In genomic region chr15:63833246-63833696, GRCh38 we compare ENCODE assay signal across 7 cellular contexts. TPM values are rescaled to one million over a fixed set of nuclear protein-coding genes. Genes with fewer than 3 reads are reported as not detected.
DNase-seq lines count a peak whose midpoint lies in the region; ATAC-seq and TF ChIP-seq lines count a peak whose summit lies in the region.

No MANE protein-coding gene starts in this region.

- no peaks in the 10 kb centered on the region for H3K9me3 Mint-ChIP-seq in activated naive CD4-positive, alpha-beta T cell treated with anti-CD3 and anti-CD28 coated beads, Interleukin-2, amount 50 U/mL, for 24 hours

- no peaks in the 10 kb centered on the region for H3F3A ChIP-seq in PC-3 (ENCODE audit: low read length, unreplicated experiment)

- H3K36me3 ChIP-seq in PC-3 (ENCODE audit: low read depth, low read length), result no peaks in the 10 kb centered on the region
- H3K36me3 ChIP-seq in psoas muscle (ENCODE audit: insufficient read depth in 1 of 2, low read depth in 1 of 2), result no peaks in the 10 kb centered on the region

- H3K27ac Mint-ChIP-seq in activated naive CD4-positive, alpha-beta T cell treated with anti-CD3 and anti-CD28 coated beads, Interleukin-2, amount 50 U/mL, for 24 hours, result peak overlapping the region; percentile 92

- H4K20me1 ChIP-seq in PC-3 (ENCODE audit: low read length), result peaks cover 9% of the 10 kb centered on the region; the same call in 1 of the 2 replicates

- peak overlapping the region; percentile 97 for H3K4me2 ChIP-seq in PC-3 (ENCODE audit: low read length)

- peaks cover 19% of the 10 kb centered on the region for H3K4me1 ChIP-seq in PC-3 (ENCODE audit: insufficient read depth, low read length)
- H3K4me1 ChIP-seq in psoas muscle, result peaks cover 29% of the 10 kb centered on the region

- peak; percentile 12 for ATAC-seq in GM18861 (IDR thresholded peaks at IDR 0.05; ENCODE audit: unreplicated experiment)
- peak; percentile 25 for ATAC-seq in HG02870 (IDR thresholded peaks at IDR 0.05; ENCODE audit: unreplicated experiment)
- ATAC-seq in PC-3, result peak; percentile 66
- peak; percentile 66 to 75 (median 68) for ATAC-seq in psoas muscle

- CTCF ChIA-PET in PC-3 (lab: Charles Lee), result no interaction called here

- H3K4me3 ChIP-seq in PC-3 (ENCODE audit: low read length) (peak overlapping the region; percentile 98), psoas muscle (peak overlapping the region; percentile 93)

- H3K4me1 Mint-ChIP-seq in activated naive CD4-positive, alpha-beta T cell treated with anti-CD3 and anti-CD28 coated beads, Interleukin-2, amount 50 U/mL, for 24 hours, result peaks cover 61% of the 10 kb centered on the region

- H3K9ac ChIP-seq in PC-3 (ENCODE audit: low read length), result peak overlapping the region; percentile 99

- peaks cover 3% of the 10 kb centered on the region for H3K36me3 Mint-ChIP-seq in activated naive CD4-positive, alpha-beta T cell treated with anti-CD3 and anti-CD28 coated beads, Interleukin-2, amount 50 U/mL, for 24 hours

- TF ChIP-seq CTCF in PC-3 (conservative IDR thresholded peaks at IDR 0.05; ENCODE audit: low read depth, low read length), result no peak
- no peak for TF ChIP-seq CTCF in psoas muscle (IDR thresholded peaks at IDR 0.05)

- intact Hi-C loops in PC-3 (cut with micrococcal nuclease) (loop anchor here (5.0 kb wide), 1 partner anchor 81 kb away; no protein-coding TSS in a partner anchor), cardiac septum (cut with DNase I) (loop anchor here (5.0 kb wide), 2 partner anchors 59 to 214 kb away; partner anchors contain the start of gene DAPK2), psoas muscle (cut with DNase I) (loop anchor here (5.0 kb wide), 2 partner anchors 59 to 214 kb away; partner anchors contain the start of gene DAPK2 (in 1 of the 2))

- H3K79me2 ChIP-seq in PC-3 (ENCODE audit: low read length), result peaks cover 48% of the 10 kb centered on the region

- 0 to 1% (median 0%) methylated on average over 26 to 45 of the region's 45 CpGs for WGBS in psoas muscle, 3 donors

- POLR2A ChIA-PET in PC-3 (lab: Charles Lee; ENCODE audit: unreplicated experiment), result no interaction called here

- DNase-seq in PC-3, result peak; percentile 16
- peak; percentile 75 for DNase-seq in cardiac septum (ENCODE audit: low spot score)
- DNase-seq in psoas muscle, result peak; percentile 50 to 70
- no peak for DNase-seq in SKM-1 (lab: John Stamatoyannopoulos, UW; ENCODE audit: unreplicated experiment)

- H3K27me3 ChIP-seq in PC-3 (ENCODE audit: low read length) (no peaks in the 10 kb centered on the region), psoas muscle (ENCODE audit: insufficient read depth in 3 of 3, low read length in 2 of 3) (no peaks in the 10 kb centered on the region)

- peak overlapping the region; percentile 99 for H2AFZ ChIP-seq in PC-3 (ENCODE audit: low read length)

- H3K9me3 ChIP-seq in PC-3 (ENCODE audit: low read length) (no peaks in the 10 kb centered on the region), psoas muscle (no peaks in the 10 kb centered on the region)

- no peaks in the 10 kb centered on the region for H3K27me3 Mint-ChIP-seq in activated naive CD4-positive, alpha-beta T cell treated with anti-CD3 and anti-CD28 coated beads, Interleukin-2, amount 50 U/mL, for 24 hours

- H3K27ac ChIP-seq in PC-3 (ENCODE audit: low read length), result no peak overlapping the region
- H3K27ac ChIP-seq in psoas muscle, result peak overlapping the region; percentile 95

- BruUV-seq in PC-3 (replicated peaks; lab: Mats Ljungman, UMichigan), result no TSS peak

- no peaks in the 10 kb centered on the region for H3K9me2 ChIP-seq in PC-3 (replicated peaks; ENCODE audit: low read length)

- peak overlapping the region; percentile 96 for H3K4me3 Mint-ChIP-seq in activated naive CD4-positive, alpha-beta T cell treated with anti-CD3 and anti-CD28 coated beads, Interleukin-2, amount 50 U/mL, for 24 hours

RNA-seq across cellular contexts. Expression of gene HERC1, which starts 0.5 kb away (rescaled TPM):
- total RNA-seq in PC-3 (2014; rRNA removed) (40.8 and 46.4 TPM in 2 replicates), cardiac septum (94.9 TPM), psoas muscle (10 to 100 TPM; 54.9 to 98.5 (median 79.5) TPM)
- 10 to 100 TPM; 31.4 to 49.9 (median 43.2) TPM for polyA plus RNA-seq in psoas muscle

Comparison
In these comparisons a context has a peak if more than half of its experiments do, and no peak if none do; other contexts are left out.
1. ATAC-seq: peak in every context shown above with its lines; median percentile 68 in psoas muscle; 66 in PC-3; 25 in HG02870; 12 in GM18861.